14 cellular contexts compared by ENCODE assay signal in the genomic region with DNA sequence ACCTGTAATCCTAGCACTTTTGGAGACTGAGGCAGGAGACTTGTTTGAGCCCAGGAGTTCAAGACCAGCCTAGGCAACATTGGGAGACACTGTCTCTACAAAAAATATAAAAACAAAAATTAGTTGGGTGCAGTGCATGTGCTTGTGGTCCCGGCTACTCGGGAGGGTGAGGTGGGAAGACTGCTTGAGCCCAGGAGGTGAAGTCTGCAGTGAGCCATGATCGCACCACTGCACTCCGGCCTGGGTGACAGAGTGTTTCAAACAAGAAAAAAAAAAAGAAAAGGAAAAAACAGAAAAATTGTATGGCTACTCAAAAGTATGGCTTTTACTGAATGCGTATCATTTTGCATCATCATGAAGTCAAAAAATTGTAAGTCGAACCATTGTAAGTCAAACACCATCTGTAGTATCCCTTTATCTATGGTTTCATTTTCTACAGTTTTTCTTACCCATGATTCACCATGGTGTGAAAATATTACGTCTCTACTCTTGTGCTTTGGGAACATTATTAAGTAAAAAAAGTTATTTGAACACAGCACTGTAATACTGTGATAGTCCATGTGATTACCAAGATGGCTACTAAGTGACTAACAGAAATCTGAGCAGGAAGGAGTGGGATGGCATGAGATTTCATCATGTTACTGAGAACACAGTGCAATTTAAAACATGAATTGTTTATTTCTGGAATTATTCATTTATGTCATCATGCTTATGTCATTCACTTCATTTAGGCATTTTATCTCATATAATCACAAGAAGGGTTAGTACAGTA. TPM values are rescaled to one million over a fixed set of nuclear protein-coding genes. Genes with fewer than 3 reads are reported as not detected.
DNase-seq lines count a peak whose midpoint lies in the region; ATAC-seq, FAIRE-seq and TF ChIP-seq lines count a peak whose summit lies in the region.
"Had no signal": no experiment of that assay in that cellular context is flagged by ENCODE, and none has a peak within 500 bp of the region (broad histone marks: within the 10 kb centered on the region; RNA-seq: fewer than 3 reads in every experiment).

No MANE protein-coding gene starts in this region.

- H3K56ac ChIP-seq in IMR-90 (ENCODE audit: extremely low read depth, insufficient read depth, low read length) = no peak overlapping the region

- no peaks in the 10 kb centered on the region for H3K9me3 Mint-ChIP-seq in natural killer cell

- no peaks in the 10 kb centered on the region for H3K27me3 Mint-ChIP-seq in natural killer cell (ENCODE audit: low read depth in 2 of 2)

- no peak overlapping the region for H2AFZ ChIP-seq in IMR-90 (replicated peaks; ENCODE audit: low read length, poor library complexity)

- POLR2A ChIA-PET in IMR-90 (lab: Charles Lee; ENCODE audit: unreplicated experiment) = no interaction called here

- BruUV-seq in IMR-90 (replicated peaks; lab: Mats Ljungman, UMichigan) = no TSS peak

- in situ Hi-C loops in IMR-90 (cut with MboI; ENCODE audit: low sequenced_read_pairs) = no loop called here

- TF ChIP-seq RAD21 in IMR-90 (IDR thresholded peaks at IDR 0.05; ENCODE audit: low read length) = no peak

- H4K20me1 ChIP-seq in IMR-90 (ENCODE audit: insufficient read depth, low read length) = no peaks in the 10 kb centered on the region

- no peak overlapping the region for H3K9ac ChIP-seq in IMR-90 (ENCODE audit: low read depth, low read length)

- no peak overlapping the region for H3K14ac ChIP-seq in IMR-90 (replicated peaks; ENCODE audit: low read depth, low read length)

- H4K8ac ChIP-seq in IMR-90 (ENCODE audit: low read depth in 2 of 2, low read length in 2 of 2) = no peak overlapping the region

- H3K4me1 ChIP-seq in IMR-90 (ENCODE audit: control insufficient read depth, insufficient read depth, low read length) (no peaks in the 10 kb centered on the region), testis (no peaks in the 10 kb centered on the region)
- H3K4me1 ChIP-seq: uterus had no signal

- H3K23ac ChIP-seq in IMR-90 (ENCODE audit: low read depth, low read length) = no peak overlapping the region

- no peak overlapping the region for H2BK15ac ChIP-seq in IMR-90 (ENCODE audit: low read depth, low read length)

- TF ChIP-seq POLR2A in IMR-90 (IDR thresholded peaks at IDR 0.05; ENCODE audit: low read depth, low read length) = peak; percentile 40; the same call in 1 of the 2 replicates
- TF ChIP-seq POLR2A in testis (IDR thresholded peaks at IDR 0.05) = no peak

- no peak overlapping the region for H4K91ac ChIP-seq in IMR-90 (ENCODE audit: insufficient read depth, low read depth, low read length)

- peaks cover under 1 to 6% of the 10 kb centered on the region in 2 experiments; a peak in 2 of 4 replicates for H3K79me1 ChIP-seq in IMR-90 (ENCODE audit: low read depth in 1 of 2, low read length in 2 of 2)

- H3K9me3 ChIP-seq in IMR-90 (ENCODE audit: control insufficient read depth, insufficient read depth, low read length) (no peaks in the 10 kb centered on the region; the same call in 1 of the 2 replicates), testis (no peaks in the 10 kb centered on the region)
- H3K9me3 ChIP-seq: uterus had no signal

- 0 out of 2 replicates have a peak overlapping the region, but pooled peaks have one; percentile 20 for H3K27ac ChIP-seq in IMR-90 (ENCODE audit: insufficient read depth, low read length)
- H3K27ac ChIP-seq in testis = no peak overlapping the region
- H3K27ac ChIP-seq: uterus had no signal

- H3K4me1 Mint-ChIP-seq in natural killer cell = peaks cover 9 to 17% of the 10 kb centered on the region in 2 donors
- H3K4me1 Mint-ChIP-seq: mesothelial cell of epicardium had no signal

- no peak overlapping the region for H3K4ac ChIP-seq in IMR-90 (ENCODE audit: low read depth, low read length)

- H2BK20ac ChIP-seq in IMR-90 (ENCODE audit: low read depth, low read length) = no peak overlapping the region

- H4K5ac ChIP-seq in IMR-90 (ENCODE audit: low read depth, low read length) = no peak overlapping the region

- H3K4me3 ChIP-seq in IMR-90 (ENCODE audit: insufficient read depth, low read depth, low read length) (no peak overlapping the region), bronchial epithelial cell (ENCODE audit: low read depth, low read length) (no peak overlapping the region), testis (no peak overlapping the region)
- H3K4me3 ChIP-seq: uterus had no signal

- peak overlapping the region; percentile 0 for H2BK5ac ChIP-seq in IMR-90 (ENCODE audit: low read depth, low read length, poor library complexity, severe bottlenecking)

- intact Hi-C loops in IMR-90 (cut with micrococcal nuclease) = no loop called here
- intact Hi-C loops in natural killer cell (cut with micrococcal nuclease) = no loop called here
- intact Hi-C loops in testis (cut with DNase I; ENCODE audit: low total_unique reads) = no loop called here

- 100% methylated on average over 3 of the region's 7 CpGs; no CpG with 5 or more reads in 1 of the 2 experiments for WGBS in IMR-90 (ENCODE audit: extremely low coverage in 2 of 2, insufficient read length in 1 of 2), 2 experiments
- 83 to 85% methylated on average over 7 of the region's 7 CpGs for WGBS in testis, 2 donors

- H3K36me3 Mint-ChIP-seq in natural killer cell = no peaks in the 10 kb centered on the region

- FAIRE-seq in bronchial epithelial cell (lab: Jason Lieb, UNC) = no peak
- FAIRE-seq: colon had no signal

- DNase-seq in EL (peak; percentile 49), IMR-90 (peak; percentile 92), bronchial epithelial cell (ENCODE audit: low read depth) (peak; percentile 80), natural killer cell (no peak), testis (no peak)
- DNase-seq: activated CD8-positive, alpha-beta memory T cell treated with anti-CD3 and anti-CD28 coated beads, Interleukin-2, amount 50 U/mL, for 48 hours; hypothalamus; NCI-H187; uterus had no signal

- H3K27ac Mint-ChIP-seq in natural killer cell = no peak overlapping the region
- H3K27ac Mint-ChIP-seq: mesothelial cell of epicardium; T-helper 2 cell treated with Interferon-gamma antibody and Interleukin-4, amounts not matched to agents 5 μg/mL and 100 μg/mL, for 36 hours had no signal

- H3K27me3 ChIP-seq in IMR-90 (ENCODE audit: control insufficient read depth, insufficient read depth, low read length) (no peaks in the 10 kb centered on the region), bronchial epithelial cell (ENCODE audit: control insufficient read depth, insufficient read depth, low read length) (no peaks in the 10 kb centered on the region), testis (no peaks in the 10 kb centered on the region)
- H3K27me3 ChIP-seq: uterus had no signal

- dilution Hi-C loops in IMR-90 (cut with HindIII; ENCODE audit: low sequenced_read_pairs, unreplicated experiment) = no loop called here

- CTCF ChIA-PET in IMR-90 (lab: Yijun Ruan, JAX) = no interaction called here

- no peak for TF ChIP-seq CTCF in IMR-90 (conservative IDR thresholded peaks at IDR 0.05; ENCODE audit: low read depth, low read length)
- no peak for TF ChIP-seq CTCF in bronchial epithelial cell (IDR thresholded peaks at IDR 0.05; ENCODE audit: insufficient read depth, low read length, severe bottlenecking)
- no peak for TF ChIP-seq CTCF in natural killer cell (IDR thresholded peaks at IDR 0.05)
- TF ChIP-seq CTCF in testis (IDR thresholded peaks at IDR 0.05) = no peak

- H3K36me3 ChIP-seq in IMR-90 (ENCODE audit: control insufficient read depth, insufficient read depth, low read length) = peaks cover 5% of the 10 kb centered on the region
- no peaks in the 10 kb centered on the region for H3K36me3 ChIP-seq in bronchial epithelial cell (ENCODE audit: control insufficient read depth, insufficient read depth, low read length)
- H3K36me3 ChIP-seq in testis (ENCODE audit: low read depth, missing control alignments) = no peaks in the 10 kb centered on the region
- H3K36me3 ChIP-seq: uterus had no signal

- H2AK5ac ChIP-seq in IMR-90 (ENCODE audit: low read depth, low read length) = no peak overlapping the region

- ATAC-seq in IMR-90 (ENCODE audit: low read depth) (peak; percentile 54), natural killer cell (peak in 2 of 3 donors; percentile 19 to 56), HG03108 (IDR thresholded peaks at IDR 0.05; ENCODE audit: unreplicated experiment) (no peak), HG02571 (IDR thresholded peaks at IDR 0.05; ENCODE audit: unreplicated experiment) (no peak)

- no peak overlapping the region for H2AK9ac ChIP-seq in IMR-90 (replicated peaks; ENCODE audit: low read depth, low read length, poor library complexity)

- peaks cover 3% of the 10 kb centered on the region; the same call in 1 of the 2 replicates for H3K9me1 ChIP-seq in IMR-90 (ENCODE audit: insufficient read depth, low read length)

- H3K4me2 ChIP-seq in IMR-90 (ENCODE audit: low read depth, low read length) = no peak overlapping the region

- no peak overlapping the region for H2BK120ac ChIP-seq in IMR-90 (ENCODE audit: low read depth, low read length)

- no peak overlapping the region for H3K4me3 Mint-ChIP-seq in natural killer cell
- H3K4me3 Mint-ChIP-seq: mesothelial cell of epicardium; T-helper 2 cell treated with Interferon-gamma antibody and Interleukin-4, amounts not matched to agents 5 μg/mL and 100 μg/mL, for 36 hours had no signal

- H3K18ac ChIP-seq in IMR-90 (ENCODE audit: low read depth, low read length) = no peak overlapping the region; the same call in 1 of the 2 replicates

RNA-seq across cellular contexts. Expression of a gene that starts 26.5 kb away (rescaled TPM):
- total RNA-seq in IMR-90 (2012; rRNA removed) (17.2 and 18.3 TPM in 2 replicates), bronchial epithelial cell (56.2 and 60.3 TPM in 2 replicates), natural killer cell (10 to 100 TPM; 38.1 to 43.2 (median 40.8) TPM), testis (10 to 100 TPM; 13.6 to 22.7 TPM)
- polyA plus RNA-seq in IMR-90 (2012; rRNA removed) (10.4 and 11.5 TPM in 2 replicates), testis (ENCODE audit: insufficient read depth, low read depth, low replicate concordance) (9.2 TPM)
- 11.9 and 12.5 TPM in 2 replicates for polyA plus RNA-seq in IMR-90 (2012; cell fraction: cytosol; rRNA removed)
- 6.9 and 28.1 TPM in 2 replicates for polyA plus RNA-seq in IMR-90 (2012; cell fraction: nucleus; rRNA removed; ENCODE audit: low replicate concordance)

RNA-seq across cellular contexts. Expression of a gene that starts 40.1 kb away (rescaled TPM):
- 387 and 407 TPM in 2 replicates for total RNA-seq in IMR-90 (2012; rRNA removed)
- 233 and 259 TPM in 2 replicates for polyA plus RNA-seq in IMR-90 (2012; rRNA removed)
- 127 and 219 TPM in 2 replicates for polyA plus RNA-seq in IMR-90 (2012; cell fraction: cytosol; rRNA removed)
- polyA plus RNA-seq in IMR-90 (2012; cell fraction: nucleus; rRNA removed; ENCODE audit: low replicate concordance) = 170 and 331 TPM in 2 replicates
- 204 and 244 TPM in 2 replicates for total RNA-seq in bronchial epithelial cell
- total RNA-seq in natural killer cell = 100 to 1,000 TPM; 527 to 624 (median 529) TPM
- total RNA-seq in testis = 100 to 1,000 TPM; 357 to 363 TPM
- 286 TPM for polyA plus RNA-seq in testis (ENCODE audit: insufficient read depth, low read depth, low replicate concordance)

Comparison
In these comparisons a context has a peak if more than half of its experiments do, and no peak if none do; other contexts are left out.
1. DNase-seq: peak in EL (single experiment), IMR-90 (single experiment) and bronchial epithelial cell (single experiment); none in natural killer cell (single experiment) and testis (single experiment).
2. ATAC-seq: peak in IMR-90 (single experiment) and natural killer cell (2 of 3); none in HG03108 (single experiment) and HG02571 (single experiment).